ENCODE assay signal across 16 cellular contexts in the genomic region with DNA sequence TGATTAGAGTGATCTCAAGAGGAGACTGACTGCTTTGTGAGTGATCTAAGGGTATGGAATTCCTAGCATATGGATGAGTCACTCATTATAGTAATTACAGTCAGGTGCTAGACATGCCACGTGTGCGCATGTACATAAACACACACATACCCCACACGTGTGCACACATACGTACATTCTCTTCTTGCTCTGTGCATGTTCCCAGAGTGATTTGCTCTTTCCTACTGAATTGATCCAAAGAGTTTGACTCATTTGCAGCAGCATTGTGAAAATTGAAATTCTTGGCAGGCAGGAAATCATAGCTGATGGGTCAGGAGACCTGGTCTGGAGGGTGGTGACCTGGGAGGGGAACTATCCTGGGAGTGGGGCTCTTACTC.
DNase-seq lines count a peak whose midpoint lies in the region; ATAC-seq, FAIRE-seq and TF ChIP-seq lines count a peak whose summit lies in the region.
"Had no signal": no experiment of that assay in that cellular context is flagged by ENCODE, and none has a peak within 500 bp of the region (broad histone marks: within the 10 kb centered on the region; RNA-seq: fewer than 3 reads in every experiment).

No MANE protein-coding gene starts in this region.

- H3K4me1 ChIP-seq in K562 (replicated peaks in 1 of 2; ENCODE audit: control insufficient read depth in 2 of 2, insufficient read depth in 2 of 2, low read length in 2 of 2) (no peaks in the 10 kb centered on the region), subcutaneous abdominal adipose tissue (ENCODE audit: control insufficient read depth in 5 of 5, insufficient read depth in 5 of 5, low read length in 5 of 5) (peaks cover 12 to 53% (median 48%) of the 10 kb centered on the region in 5 donors)
- H3K4me1 ChIP-seq: BE2C had no signal

- peaks cover 3 to 11% of the 10 kb centered on the region in 2 experiments; a peak in 3 of 5 replicates for H3K27me3 ChIP-seq in K562 (ENCODE audit: control insufficient read depth in 2 of 2, insufficient read depth in 2 of 2, low read length in 2 of 2)
- H3K27me3 ChIP-seq in subcutaneous abdominal adipose tissue (ENCODE audit: control insufficient read depth in 5 of 5, insufficient read depth in 4 of 5, low read length in 5 of 5) = no peaks in the 10 kb centered on the region
- H3K27me3 ChIP-seq: adrenal gland, BE2C had no signal

- H3K36me3 ChIP-seq in K562 (ENCODE audit: control insufficient read depth, insufficient read depth, low read length) (no peaks in the 10 kb centered on the region), subcutaneous abdominal adipose tissue (ENCODE audit: control insufficient read depth in 5 of 5, insufficient read depth in 5 of 5, low read length in 5 of 5) (no peaks in the 10 kb centered on the region)
- H3K36me3 ChIP-seq: adrenal gland, BE2C, thoracic aorta had no signal

- DNase-seq in HT1080 (ENCODE audit: low read depth) = peak; percentile 40
- no peak for DNase-seq in K562 (ENCODE audit: extremely low read depth in 1 of 4, low spot score in 3 of 4)
- peak; percentile 43 for DNase-seq in fibroblast of the conjunctiva (ENCODE audit: low read depth)
- no peak for DNase-seq in NCI-H748 treated with DMSO at 0.1 percent for 48 hours (lab: John Stamatoyannopoulos, UW)
- no peak for DNase-seq in activated gamma-delta T cell treated with Interleukin-2 at 50 U/mL for 16 hours
- DNase-seq: BE2C, DMS53, NCI-H2107, retina, T-cell had no signal

- H2AFZ ChIP-seq in K562 (ENCODE audit: low read depth, low read length) = no peak overlapping the region

- H3K27ac ChIP-seq in K562 (ENCODE audit: extremely low read depth, low read depth, low read length) (no peak overlapping the region), subcutaneous abdominal adipose tissue (ENCODE audit: low read depth, low read length) (peak overlapping the region; percentile 62)

- FAIRE-seq in K562 (lab: Jason Lieb, UNC) = no peak
- FAIRE-seq: endometrium, RCC 7860 had no signal

- no peak for TF ChIP-seq EP300 in K562 (IDR thresholded peaks at IDR 0.05; ENCODE audit: low read length)

- WGBS in K562 (ENCODE audit: insufficient coverage, low coverage, missing lambda C conversion rate) = 40% methylated on average over 4 of the region's 4 CpGs

- no peak for TF ChIP-seq CTCF in K562 (IDR thresholded peaks at IDR 0.05 in 2 of 3, conservative IDR thresholded peaks at IDR 0.05 in 1 of 3; ENCODE audit: insufficient read depth in 2 of 3, low read depth in 1 of 3, low read length in 3 of 3)

- no peak for TF ChIP-seq RAD21 in K562 (CRISPR knock-in tag; conservative IDR thresholded peaks at IDR 0.05 in 1 of 2, IDR thresholded peaks at IDR 0.05 in 1 of 2)

- CTCF ChIA-PET in K562 (lab: Yijun Ruan, JAX; ENCODE audit: low intra/inter-chr PET ratio) = no interaction called here

- BruUV-seq in K562 (replicated peaks; lab: Mats Ljungman, UMichigan) = no TSS peak

- H3K4me2 ChIP-seq in K562 (ENCODE audit: insufficient read depth, low read length) = no peak overlapping the region

- TF ChIP-seq POLR2A in K562 (conservative IDR thresholded peaks at IDR 0.05) = no peak

- in situ Hi-C loops in K562 (cut with MboI) = no loop called here

- no peak overlapping the region for H3K4me3 ChIP-seq in K562
- no peak overlapping the region for H3K4me3 ChIP-seq in subcutaneous abdominal adipose tissue (ENCODE audit: low read depth in 1 of 5, low read length in 5 of 5)
- H3K4me3 ChIP-seq: adrenal gland, thoracic aorta had no signal

- no peaks in the 10 kb centered on the region; the same call in 1 of the 2 replicates for H4K20me1 ChIP-seq in K562 (replicated peaks; ENCODE audit: control insufficient read depth, insufficient read depth, low read length)

- no peaks in the 10 kb centered on the region for H3K9me1 ChIP-seq in K562 (ENCODE audit: control insufficient read depth, insufficient read depth, low read length)

- H3K9me3 ChIP-seq in K562 (replicated peaks; ENCODE audit: control insufficient read depth, insufficient read depth, low read depth, low read length) (no peaks in the 10 kb centered on the region), subcutaneous abdominal adipose tissue (ENCODE audit: control insufficient read depth in 5 of 5, low read length in 5 of 5) (no peaks in the 10 kb centered on the region)
- H3K9me3 ChIP-seq: adrenal gland, BE2C, thoracic aorta had no signal

- intact Hi-C loops in K562 (cut with micrococcal nuclease) = no loop called here

- ATAC-seq in K562 = no peak
- ATAC-seq in HG02623 (IDR thresholded peaks at IDR 0.05; ENCODE audit: unreplicated experiment) = no peak
- ATAC-seq: T-cell had no signal

- POLR2A ChIA-PET in K562 (lab: Yijun Ruan, JAX) = interaction anchor here (0.5 to 0.6 kb wide), 2 partner anchors 70 to 250 kb away, joined by 3 to 4 read pairs; no protein-coding TSS in a partner anchor

- H3K9ac ChIP-seq in K562 (ENCODE audit: insufficient read depth in 1 of 2, low read depth in 2 of 2, low read length in 2 of 2) (no peak overlapping the region), subcutaneous abdominal adipose tissue (ENCODE audit: low read length in 5 of 5) (no peak overlapping the region)

- H3K79me2 ChIP-seq in K562 (ENCODE audit: control insufficient read depth, insufficient read depth, low read length) = no peaks in the 10 kb centered on the region

TF ChIP-seq in K562, 482 proteins besides CTCF, POLR2A, EP300 and RAD21:
- TF ChIP-seq HES1 (IDR thresholded peaks at IDR 0.05; ENCODE audit: low read depth) = no peak
- 0 out of 2 replicates have a peak, but pooled peaks have one; percentile 59 for TF ChIP-seq BHLHE40 (IDR thresholded peaks at IDR 0.05; ENCODE audit: low read length)
- TF ChIP-seq FOSL1 (tag; conservative IDR thresholded peaks at IDR 0.05) = peak; percentile 54
- no peak for TF ChIP-seq PRMT5 (CRISPR knock-in tag; IDR thresholded peaks at IDR 0.05)
- TF ChIP-seq USF1 (CRISPR knock-in tag; IDR thresholded peaks at IDR 0.05) = peak; percentile 14; the same call in 1 of the 2 replicates
- TF ChIP-seq FOXM1 (IDR thresholded peaks at IDR 0.05; ENCODE audit: low read depth) = no peak
- TF ChIP-seq FOXM1 (CRISPR knock-in tag; IDR thresholded peaks at IDR 0.05; ENCODE audit: low read depth) = no peak
TF ChIP-seq in K562: peak in this region for 3.

Comparison
In these comparisons a context has a peak if more than half of its experiments do, and no peak if none do; other contexts are left out.
1. DNase-seq: peak in HT1080 (single experiment) and fibroblast of the conjunctiva (single experiment); none in K562 (0 of 4), NCI-H748 treated with DMSO at 0.1 percent for 48 hours (single experiment) and activated gamma-delta T cell treated with Interleukin-2 at 50 U/mL for 16 hours (single experiment).